In genomic region chr19:18562086-18562485, GRCh38 we compare ENCODE assay signal across 1 cellular context.
TF ChIP-seq lines count a peak whose summit lies in the region.

No MANE protein-coding gene starts in this region.

TF ChIP-seq in endothelial cell of umbilical vein, 7 proteins besides CTCF, POLR2A, EP300 and RAD21:
- TF ChIP-seq JUN (IDR thresholded peaks at IDR 0.05; ENCODE audit: borderline replicate concordance, insufficient read depth, insufficient read length, low read depth) = peak; percentile 24
- TF ChIP-seq MYC (IDR thresholded peaks at IDR 0.05; ENCODE audit: low read depth, low read length) = no peak
- TF ChIP-seq FOS (IDR thresholded peaks at IDR 0.05; ENCODE audit: borderline replicate concordance, insufficient read depth, low read length) = no peak
- TF ChIP-seq EZH2 (IDR thresholded peaks at IDR 0.05; ENCODE audit: borderline replicate concordance, low read depth, low read length, severe bottlenecking) = no peak
- TF ChIP-seq POLR2AphosphoS5 (IDR thresholded peaks at IDR 0.05; ENCODE audit: insufficient read depth, low read depth, low read length) = peak; percentile 71
- TF ChIP-seq, protein P1, sequence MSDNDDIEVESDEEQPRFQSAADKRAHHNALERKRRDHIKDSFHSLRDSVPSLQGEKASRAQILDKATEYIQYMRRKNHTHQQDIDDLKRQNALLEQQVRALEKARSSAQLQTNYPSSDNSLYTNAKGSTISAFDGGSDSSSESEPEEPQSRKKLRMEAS (IDR thresholded peaks at IDR 0.05; ENCODE audit: insufficient read depth, insufficient read length) = no peak
